In genomic region chr1:9900142-9901043, GRCh38 we compare ENCODE assay signal across 8 cellular contexts. TPM values are rescaled to one million over a fixed set of nuclear protein-coding genes. Genes with fewer than 3 reads are reported as not detected.
DNase-seq lines count a peak whose midpoint lies in the region; ATAC-seq and TF ChIP-seq lines count a peak whose summit lies in the region.

No MANE protein-coding gene starts in this region.

- ATAC-seq in gastroesophageal sphincter (peak; percentile 85), GM21717 (IDR thresholded peaks at IDR 0.05; ENCODE audit: unreplicated experiment) (no peak)

- peak in 1 of 2 donors; percentile 31 for TF ChIP-seq POLR2A in gastroesophageal sphincter (IDR thresholded peaks at IDR 0.05)

- no peak for TF ChIP-seq CTCF in GM06990 (IDR thresholded peaks at IDR 0.05; ENCODE audit: insufficient read depth, low read length, poor library complexity, severe bottlenecking)
- no peak for TF ChIP-seq CTCF in gastroesophageal sphincter (IDR thresholded peaks at IDR 0.05)
- TF ChIP-seq CTCF in progenitor cell of endocrine pancreas (IDR thresholded peaks at IDR 0.05; ENCODE audit: unreplicated experiment), result no peak

- H3K4me3 ChIP-seq in GM06990 (replicated peaks; ENCODE audit: low read depth, low read length) (no peak overlapping the region), gastroesophageal sphincter (peak overlapping the region in 1 of 2 donors; percentile 17)

- DNase-seq in GM06990 (ENCODE audit: extremely low read depth, insufficient read length), result peak; percentile 20
- peak; percentile 86 to 95 for DNase-seq in NOMO-1 (lab: John Stamatoyannopoulos, UW; ENCODE audit: unreplicated experiment in 2 of 2)
- no peak for DNase-seq in progenitor cell of endocrine pancreas (ENCODE audit: low spot score, unreplicated experiment)
- DNase-seq in stimulated activated CD4-positive, alpha-beta T cell treated with anti-CD3 and anti-CD28 coated beads, Interleukin-12 subunit alpha, Interleukin-12 subunit beta, amount 100 ng/mL, for 4 hours, result no peak
- DNase-seq in NCI-H748 (lab: John Stamatoyannopoulos, UW; ENCODE audit: unreplicated experiment), result no peak
- no peak for DNase-seq in activated CD8-positive, alpha-beta memory T cell treated with anti-CD3 and anti-CD28 coated beads, Interleukin-2, amount 50 U/mL, for 48 hours

- H3K9me3 Mint-ChIP-seq in progenitor cell of endocrine pancreas (ENCODE audit: low read depth), result no peaks in the 10 kb centered on the region

- H3K27me3 Mint-ChIP-seq in progenitor cell of endocrine pancreas, result no peaks in the 10 kb centered on the region

- H3K36me3 Mint-ChIP-seq in progenitor cell of endocrine pancreas (ENCODE audit: insufficient read depth), result peaks cover 3% of the 10 kb centered on the region

- peak overlapping the region in 3 of 4 donors; percentile 58 to 74 (median 73) for H3K27ac ChIP-seq in gastroesophageal sphincter

- H3K4me1 ChIP-seq in gastroesophageal sphincter, result peaks cover 0 to 32% (median 12%) of the 10 kb centered on the region in 3 donors

- H3K36me3 ChIP-seq in GM06990 (ENCODE audit: control insufficient read depth, insufficient read depth, low read length), result no peaks in the 10 kb centered on the region
- no peaks in the 10 kb centered on the region for H3K36me3 ChIP-seq in gastroesophageal sphincter

- H3K4me3 Mint-ChIP-seq in progenitor cell of endocrine pancreas (ENCODE audit: low read depth), result peak overlapping the region; percentile 31

- peak overlapping the region; percentile 33 for H3K27ac Mint-ChIP-seq in progenitor cell of endocrine pancreas

- TF ChIP-seq EP300 in gastroesophageal sphincter (IDR thresholded peaks at IDR 0.05), result no peak

- H3K27me3 ChIP-seq in GM06990 (replicated peaks; ENCODE audit: control insufficient read depth, insufficient read depth, low read length) (no peaks in the 10 kb centered on the region), gastroesophageal sphincter (no peaks in the 10 kb centered on the region)

- H3K4me1 Mint-ChIP-seq in progenitor cell of endocrine pancreas (ENCODE audit: low read depth), result peaks cover 25% of the 10 kb centered on the region

- H3K9me3 ChIP-seq in gastroesophageal sphincter, result no peaks in the 10 kb centered on the region

- WGBS in gastroesophageal sphincter (ENCODE audit: low coverage in 1 of 2), 2 donors, result 62 to 68% methylated on average over 5 to 7 of the region's 18 CpGs

RNA-seq across cellular contexts. Expression of gene CTNNBIP1, which starts 9.7 kb away (rescaled TPM):
- total RNA-seq in gastroesophageal sphincter (10 to 100 TPM; 13.7 to 27.6 (median 21.0) TPM), progenitor cell of endocrine pancreas (74.9 and 79.9 TPM in 2 replicates)

RNA-seq across cellular contexts. Expression of gene LZIC, which starts 42.8 kb away (rescaled TPM):
- total RNA-seq in gastroesophageal sphincter (10 to 100 TPM; 26.0 to 45.1 (median 38.4) TPM), progenitor cell of endocrine pancreas (32.9 and 37.0 TPM in 2 replicates)

RNA-seq across cellular contexts. Expression of gene NMNAT1, which starts 42.9 kb away (rescaled TPM):
- total RNA-seq in gastroesophageal sphincter (10 to 100 TPM in 2 of 4 donors, 1 to 10 TPM in 2; 6.1 to 12.6 (median 9.7) TPM), progenitor cell of endocrine pancreas (10.1 and 11.0 TPM in 2 replicates)

Comparison
In these comparisons a context has a peak if more than half of its experiments do, and no peak if none do; other contexts are left out.
1. DNase-seq: peak in GM06990 (single experiment) and NOMO-1 (2 of 2); none in progenitor cell of endocrine pancreas (single experiment), stimulated activated CD4-positive, alpha-beta T cell treated with anti-CD3 and anti-CD28 coated beads, Interleukin-12 subunit alpha, Interleukin-12 subunit beta, amount 100 ng/mL, for 4 hours (single experiment), NCI-H748 (single experiment) and activated CD8-positive, alpha-beta memory T cell treated with anti-CD3 and anti-CD28 coated beads, Interleukin-2, amount 50 U/mL, for 48 hours (single experiment).